ENCODE assay signal across 9 cellular contexts in the genomic region with DNA sequence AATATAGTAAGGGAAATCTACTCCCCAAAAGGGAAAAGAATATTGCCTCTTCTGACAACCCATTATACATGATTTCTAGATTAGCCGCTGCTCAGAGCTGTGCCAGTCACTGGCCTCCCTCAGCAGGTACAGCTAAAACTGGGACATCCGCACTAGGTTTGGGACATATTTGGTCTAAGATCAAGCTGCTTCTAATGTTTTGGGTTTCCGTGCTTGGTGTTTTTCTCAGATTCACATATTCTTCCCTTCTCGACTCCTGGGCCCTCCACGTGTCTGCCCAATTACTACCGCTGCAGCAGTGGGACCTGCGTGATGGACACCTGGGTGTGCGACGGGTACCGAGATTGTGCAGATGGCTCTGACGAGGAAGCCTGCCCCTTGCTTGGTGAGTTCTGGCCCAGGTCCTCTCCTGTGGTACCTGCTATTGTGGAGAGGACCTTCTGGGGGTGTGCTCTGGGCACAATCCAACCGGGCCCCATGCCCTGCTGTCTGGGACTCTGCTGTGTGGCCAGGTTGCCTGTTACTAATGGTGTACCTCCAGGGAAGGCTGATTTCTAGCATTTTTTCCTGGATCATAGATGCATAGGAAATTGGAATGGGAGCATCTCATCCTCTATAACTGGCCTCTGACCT.
DNase-seq lines count a peak whose midpoint lies in the region; ATAC-seq and TF ChIP-seq lines count a peak whose summit lies in the region.
"Had no signal": no experiment of that assay in that cellular context is flagged by ENCODE, and none has a peak within 500 bp of the region (broad histone marks: within the 10 kb centered on the region; RNA-seq: fewer than 3 reads in every experiment).

No MANE protein-coding gene starts in this region.

- TF ChIP-seq CTCF in CD14-positive monocyte (IDR thresholded peaks at IDR 0.05) (no peak), Loucy (conservative IDR thresholded peaks at IDR 0.05; ENCODE audit: low read length) (no peak), mesothelial cell of epicardium (IDR thresholded peaks at IDR 0.05; ENCODE audit: unreplicated experiment) (no peak), A673 (conservative IDR thresholded peaks at IDR 0.05; ENCODE audit: low read depth, low read length) (no peak)

- no peaks in the 10 kb centered on the region for H3F3A ChIP-seq in Loucy (ENCODE audit: low read depth)

- POLR2A ChIA-PET in A673 (lab: Charles Lee; ENCODE audit: low non-redundant PET), result no interaction called here

- intact Hi-C loops in CD14-positive monocyte (cut with micrococcal nuclease) (loop anchor here (2.0 to 5.0 kb wide), 5 partner anchors 16 to 344 kb away; no protein-coding TSS in a partner anchor), A673 (cut with micrococcal nuclease; ENCODE audit: unreplicated experiment) (loop anchor here (1.0 to 5.0 kb wide), 4 partner anchors 139 to 916 kb away; a partner anchor contains a TSS)

- BruUV-seq in A673 (replicated peaks; lab: Mats Ljungman, UMichigan), result no TSS peak

- ATAC-seq in GM18907 (IDR thresholded peaks at IDR 0.05; ENCODE audit: unreplicated experiment), result peak; percentile 8

- no peak overlapping the region for H3K4me3 Mint-ChIP-seq in CD14-positive monocyte
- no peak overlapping the region for H3K4me3 Mint-ChIP-seq in mesothelial cell of epicardium

- H3K4me3 ChIP-seq in Loucy (ENCODE audit: low read length, poor library complexity, severe bottlenecking) (no peak overlapping the region), A673 (ENCODE audit: low read depth, low read length, poor library complexity, severe bottlenecking) (no peak overlapping the region)

- peak overlapping the region; percentile 57 for H3K4me2 ChIP-seq in Loucy (ENCODE audit: low read depth, low read length, poor library complexity, severe bottlenecking)

- CTCF ChIA-PET in A673 (lab: Charles Lee), result interaction anchor here (0.6 to 1.4 kb wide), 10 partner anchors 9 to 390 kb away, joined by 3 to 16 read pairs (median 4); no protein-coding TSS in a partner anchor

- H3K36me3 Mint-ChIP-seq in CD14-positive monocyte, result peaks cover 95 to 98% of the 10 kb centered on the region in 2 donors
- H3K36me3 Mint-ChIP-seq in mesothelial cell of epicardium, result peaks cover 21% of the 10 kb centered on the region

- H3K27ac ChIP-seq in cingulate gyrus (ENCODE audit: low read depth, low read length), result peak overlapping the region; percentile 63
- no peak overlapping the region for H3K27ac ChIP-seq in A673 (ENCODE audit: low read depth, low read length, poor library complexity, severe bottlenecking)

- H3K27me3 Mint-ChIP-seq in CD14-positive monocyte (ENCODE audit: low read depth in 3 of 3) (peaks cover 0 to 3% (median 0%) of the 10 kb centered on the region in 3 donors), mesothelial cell of epicardium (ENCODE audit: low read depth) (no peaks in the 10 kb centered on the region)

- H3K9me3 Mint-ChIP-seq in CD14-positive monocyte (no peaks in the 10 kb centered on the region), mesothelial cell of epicardium (no peaks in the 10 kb centered on the region)

- peaks cover 38% of the 10 kb centered on the region for H3K4me1 Mint-ChIP-seq in CD14-positive monocyte
- no peaks in the 10 kb centered on the region for H3K4me1 Mint-ChIP-seq in mesothelial cell of epicardium

- H4K20me1 ChIP-seq in Loucy (ENCODE audit: insufficient read depth, low read length, poor library complexity, severe bottlenecking), result peaks cover 16% of the 10 kb centered on the region

- no peak overlapping the region for H2AFZ ChIP-seq in Loucy (ENCODE audit: low read length)

- H3K27ac Mint-ChIP-seq in CD14-positive monocyte, result peak overlapping the region; percentile 92 to 98 (median 96)
- no peak overlapping the region for H3K27ac Mint-ChIP-seq in mesothelial cell of epicardium

- H3K79me2 ChIP-seq in Loucy (ENCODE audit: insufficient read depth, low read length), result peaks cover 68% of the 10 kb centered on the region

- H3K4me1 ChIP-seq in Loucy (ENCODE audit: insufficient read depth, low read length, poor library complexity, severe bottlenecking), result peaks cover 47% of the 10 kb centered on the region
- peaks cover 5% of the 10 kb centered on the region for H3K4me1 ChIP-seq in A673 (ENCODE audit: insufficient read depth, low read length, poor library complexity, severe bottlenecking)

- H3K9ac ChIP-seq in Loucy (ENCODE audit: low read depth, low read length, poor library complexity, severe bottlenecking), result no peak overlapping the region

- H3K27me3 ChIP-seq in Loucy (ENCODE audit: insufficient read depth, low read length, poor library complexity, severe bottlenecking), result no peaks in the 10 kb centered on the region
- H3K27me3 ChIP-seq in A673 (replicated peaks; ENCODE audit: insufficient read depth, low read depth, low read length, poor library complexity), result no peaks in the 10 kb centered on the region

- H3K9me2 ChIP-seq in Loucy (replicated peaks; ENCODE audit: low read depth, low read length), result no peaks in the 10 kb centered on the region

- H3K9me3 ChIP-seq in Loucy (ENCODE audit: insufficient read depth, low read depth, low read length) (no peaks in the 10 kb centered on the region), A673 (ENCODE audit: low read depth, low read length, poor library complexity, severe bottlenecking) (no peaks in the 10 kb centered on the region)

- DNase-seq in CD14-positive monocyte (ENCODE audit: low spot score) (no peak), NCI-H526 treated with DMSO at 0.1 percent for 48 hours (lab: John Stamatoyannopoulos, UW) (no peak), NCI-H2227 (lab: John Stamatoyannopoulos, UW; ENCODE audit: unreplicated experiment) (no peak), mesothelial cell of epicardium (ENCODE audit: low spot score in 2 of 2, unreplicated experiment in 2 of 2) (no peak), A673 (ENCODE audit: low spot score) (no peak)
- DNase-seq: NCI-H524 treated with DMSO at 0.1 percent for 48 hours had no signal

- H3K36me3 ChIP-seq in Loucy (ENCODE audit: insufficient read depth, low read length) (peaks cover 96% of the 10 kb centered on the region), A673 (ENCODE audit: insufficient read depth, low read length, poor library complexity, severe bottlenecking) (no peaks in the 10 kb centered on the region)
